In the genomic region with DNA sequence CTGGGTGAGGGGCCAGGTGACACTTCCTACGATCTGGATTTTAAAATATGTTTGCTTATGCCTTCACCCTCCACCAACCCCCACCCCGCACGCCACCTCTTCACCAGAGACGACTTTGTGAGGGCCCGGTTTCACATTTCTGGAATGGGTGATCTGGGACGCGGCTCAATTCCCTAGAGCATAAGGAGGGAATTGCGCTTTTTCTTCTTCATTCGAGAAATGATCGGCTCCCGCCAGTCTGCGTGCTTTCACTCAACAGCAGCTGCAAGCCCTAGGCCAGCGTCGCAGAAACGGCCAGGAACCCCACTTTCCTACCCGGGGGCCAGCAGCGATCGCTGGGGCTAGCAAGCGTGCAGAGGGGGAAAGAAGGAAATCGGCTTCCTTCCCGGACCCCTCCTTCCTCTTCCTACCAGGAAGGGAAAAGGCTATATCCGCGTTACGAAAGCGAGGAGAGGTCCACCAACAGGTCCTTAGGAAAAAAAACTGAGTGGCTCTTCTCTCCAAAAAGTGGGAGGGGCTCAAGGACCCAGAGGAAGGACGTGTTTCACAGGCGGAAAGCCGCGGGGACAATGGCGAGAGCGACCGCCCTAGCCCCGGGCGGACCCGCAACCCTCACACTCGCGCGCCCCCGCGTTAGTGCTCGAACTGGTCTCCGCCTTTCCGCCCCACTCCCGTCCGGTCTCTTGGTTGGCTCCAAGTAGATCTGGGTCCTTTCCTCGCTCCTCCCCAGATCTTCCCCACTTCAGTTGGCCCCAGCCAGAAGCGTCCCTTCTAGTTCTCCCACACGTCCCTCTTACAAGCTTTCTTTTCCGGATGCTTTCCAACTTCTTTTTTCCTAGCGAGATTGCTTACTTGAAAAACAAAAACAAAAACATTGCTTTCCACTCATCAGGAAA, we compare ENCODE assay signal across 8 cellular contexts. TPM values are rescaled to one million over a fixed set of nuclear protein-coding genes. Genes with fewer than 3 reads are reported as not detected.
DNase-seq lines count a peak whose midpoint lies in the region; ATAC-seq and TF ChIP-seq lines count a peak whose summit lies in the region.

No MANE protein-coding gene starts in this region.

- H3K27me3 Mint-ChIP-seq in HFFc6 (ENCODE audit: insufficient read depth), result peaks cover 21% of the 10 kb centered on the region

- H3K4me1 Mint-ChIP-seq in HFFc6 (ENCODE audit: low read depth), result peaks cover 33% of the 10 kb centered on the region

- H3K9me3 Mint-ChIP-seq in HFFc6, result peaks cover 13% of the 10 kb centered on the region

- H3K4me1 ChIP-seq in aorta (ENCODE audit: control insufficient read depth in 1 of 2, insufficient read depth in 2 of 2, low read length in 2 of 2) (no peaks in the 10 kb centered on the region), Karpas-422 (ENCODE audit: low read length) (no peaks in the 10 kb centered on the region)

- H3K27ac ChIP-seq in aorta (ENCODE audit: low read depth in 1 of 2, low read length in 2 of 2) (peak overlapping the region; percentile 74 to 92), Karpas-422 (ENCODE audit: low read length) (no peak overlapping the region)

- H4K20me1 ChIP-seq in Karpas-422 (ENCODE audit: insufficient read depth, low read depth, low read length), result no peaks in the 10 kb centered on the region

- H3K27ac Mint-ChIP-seq in HFFc6, result peak overlapping the region; percentile 92

- peaks cover 0 to 2% of the 10 kb centered on the region in 2 donors for H3K36me3 ChIP-seq in aorta (ENCODE audit: control insufficient read depth in 1 of 2, insufficient read depth in 2 of 2, low read length in 1 of 2)
- no peaks in the 10 kb centered on the region for H3K36me3 ChIP-seq in Karpas-422 (ENCODE audit: insufficient read depth, low read length)

- H3K79me2 ChIP-seq in Karpas-422 (ENCODE audit: low read length), result no peaks in the 10 kb centered on the region

- H3K27me3 ChIP-seq in aorta (ENCODE audit: control insufficient read depth in 1 of 2, insufficient read depth in 2 of 2, low read length in 1 of 2) (no peaks in the 10 kb centered on the region), Karpas-422 (ENCODE audit: low read length) (no peaks in the 10 kb centered on the region)

- no peaks in the 10 kb centered on the region for H3K9me2 ChIP-seq in Karpas-422 (replicated peaks; ENCODE audit: insufficient read depth, low read length)

- intact Hi-C loops in aorta (cut with DNase I), result loop anchor here (2.0 to 10.0 kb wide), 5 partner anchors 1206 to 1906 kb away; no protein-coding TSS in a partner anchor

- ATAC-seq in aorta (ENCODE audit: low FRiP score) (peak; percentile 51), GM18517 (IDR thresholded peaks at IDR 0.05; ENCODE audit: unreplicated experiment) (no peak)

- no peak overlapping the region for H3K9ac ChIP-seq in Karpas-422 (ENCODE audit: low read length)

- no peaks in the 10 kb centered on the region for H3K9me3 ChIP-seq in aorta (ENCODE audit: control insufficient read depth, low read length)
- H3K9me3 ChIP-seq in Karpas-422 (ENCODE audit: low read length), result peaks cover 8% of the 10 kb centered on the region; the same call in 1 of the 2 replicates

- peaks cover 28% of the 10 kb centered on the region for H3K36me3 Mint-ChIP-seq in HFFc6 (ENCODE audit: low read depth)

- no peak overlapping the region for H2AFZ ChIP-seq in Karpas-422 (ENCODE audit: low read length)

- H3K4me3 ChIP-seq in AG09309 (ENCODE audit: control insufficient read depth, low read depth, low read length) (peak overlapping the region; percentile 93), fibroblast of villous mesenchyme (ENCODE audit: low read depth, low read length) (peak overlapping the region; percentile 99), aorta (ENCODE audit: low read length in 2 of 2) (peak overlapping the region; percentile 54 to 84), Karpas-422 (ENCODE audit: low read length) (no peak overlapping the region)

- peak overlapping the region; percentile 94 for H3K4me3 Mint-ChIP-seq in HFFc6

- peak; percentile 43 for TF ChIP-seq CTCF in AG09309 (IDR thresholded peaks at IDR 0.05; ENCODE audit: control insufficient read depth, insufficient read depth, low read depth, low read length, missing control alignments)
- TF ChIP-seq CTCF in HFFc6 (IDR thresholded peaks at IDR 0.05), result peak; percentile 35; the same call in 1 of the 2 replicates
- peak; percentile 34 for TF ChIP-seq CTCF in fibroblast of villous mesenchyme (IDR thresholded peaks at IDR 0.05; ENCODE audit: insufficient read depth, low read depth, low read length)

- DNase-seq in AG09309 (ENCODE audit: low read depth) (no peak), HFFc6 (peak; percentile 76), fibroblast of villous mesenchyme (ENCODE audit: low read depth) (peak; percentile 85), myocyte (ENCODE audit: low read depth) (peak; percentile 80), aorta (peak; percentile 92 to 96), Karpas-422 (no peak)
- peak; percentile 25 for DNase-seq in activated T-cell treated with anti-CD3 and anti-CD28 coated beads, Interleukin-2, amount 50 U/mL, for 48 hours

- H3K4me2 ChIP-seq in Karpas-422 (ENCODE audit: low read depth, low read length, poor library complexity, severe bottlenecking), result no peak overlapping the region

- 0% methylated on average over 45 to 50 of the region's 50 CpGs for WGBS in aorta, 2 donors

RNA-seq across cellular contexts. Expression of gene ADAMTS1, which starts 1.1 kb away (rescaled TPM):
- 100 to 1,000 TPM; 229 to 346 (median 292) TPM for total RNA-seq in HFFc6 (2021; fragmentation: NEBNext Ultra II Directional; extraction: Animal tissue kit (Norgen Biotek cat#: 25700))
- total RNA-seq in fibroblast of villous mesenchyme (177 and 589 TPM in 2 replicates), myocyte (21.4 and 23.0 TPM in 2 replicates), aorta (100 to 1,000 TPM; 265 to 750 TPM)
- polyA plus RNA-seq in myocyte (2012), result 38.5 TPM
- polyA plus RNA-seq in aorta, result 100 to 1,000 TPM in 1 of 2 donors, 10 to 100 TPM in 1; 39.3 to 384 TPM
- not detected in 2 replicates for total RNA-seq in Karpas-422 (2014; rRNA removed; shearing (Covaris generic); ENCODE audit: low replicate concordance)

Comparison
In these comparisons a context has a peak if more than half of its experiments do, and no peak if none do; other contexts are left out.
1. DNase-seq: peak in HFFc6 (single experiment), activated T-cell treated with anti-CD3 and anti-CD28 coated beads, Interleukin-2, amount 50 U/mL, for 48 hours (2 of 2), fibroblast of villous mesenchyme (single experiment), myocyte (single experiment) and aorta (2 of 2); none in AG09309 (single experiment) and Karpas-422 (single experiment).
2. RNA of gene ADAMTS1, which starts 1.1 kb away (total RNA-seq): 265 to 750 TPM in aorta, 177 to 589 TPM in fibroblast of villous mesenchyme, 229 to 346 TPM in HFFc6 and 21.4 to 23.0 TPM in myocyte; not detected in Karpas-422; every median in the first group is over 10 times any median in the second.
3. Peak in every context shown above with its lines, with median percentiles within 50 percentile points of each other: CTCF ChIP-seq.